8 cellular contexts compared by ENCODE assay signal in genomic region chr9:69027355-69028097, GRCh38. TPM values are rescaled to one million over a fixed set of nuclear protein-coding genes. Genes with fewer than 3 reads are reported as not detected.
DNase-seq lines count a peak whose midpoint lies in the region; ATAC-seq and TF ChIP-seq lines count a peak whose summit lies in the region.

No MANE protein-coding gene starts in this region.

- H3K27me3 Mint-ChIP-seq in activated CD4-positive, alpha-beta memory T cell treated with anti-CD3 and anti-CD28 coated beads, Interleukin-2, amount 10 ng/mL, durations not matched to agents 7 days and 5 days, result peaks cover 4% of the 10 kb centered on the region
- H3K27me3 Mint-ChIP-seq in progenitor cell of endocrine pancreas, result no peaks in the 10 kb centered on the region

- H3K4me3 Mint-ChIP-seq in activated CD4-positive, alpha-beta memory T cell treated with anti-CD3 and anti-CD28 coated beads, Interleukin-2, amount 10 ng/mL, durations not matched to agents 7 days and 5 days, result no peak overlapping the region
- H3K4me3 Mint-ChIP-seq in progenitor cell of endocrine pancreas (ENCODE audit: low read depth), result no peak overlapping the region

- DNase-seq in D341Med (ENCODE audit: low spot score), result peak; percentile 50
- DNase-seq in NCI-H2227 treated with DMSO at 0.1 percent for 48 hours (lab: John Stamatoyannopoulos, UW), result peak; percentile 37
- DNase-seq in activated CD4-positive, alpha-beta memory T cell treated with anti-CD3 and anti-CD28 coated beads, Interleukin-2, amount 10 ng/mL, durations not matched to agents 7 days and 5 days, result peak; percentile 48
- DNase-seq in foreskin melanocyte, result peak; percentile 29
- no peak for DNase-seq in progenitor cell of endocrine pancreas (ENCODE audit: low spot score, unreplicated experiment)
- DNase-seq in amniotic stem cell (lab: John Stamatoyannopoulos, UW), result no peak

- peak overlapping the region; percentile 31 for H3K27ac Mint-ChIP-seq in activated CD4-positive, alpha-beta memory T cell treated with anti-CD3 and anti-CD28 coated beads, Interleukin-2, amount 10 ng/mL, durations not matched to agents 7 days and 5 days
- no peak overlapping the region for H3K27ac Mint-ChIP-seq in progenitor cell of endocrine pancreas

- peak; percentile 83 for TF ChIP-seq CTCF in progenitor cell of endocrine pancreas (IDR thresholded peaks at IDR 0.05; ENCODE audit: unreplicated experiment)

- peaks cover 70% of the 10 kb centered on the region for H3K4me1 Mint-ChIP-seq in activated CD4-positive, alpha-beta memory T cell treated with anti-CD3 and anti-CD28 coated beads, Interleukin-2, amount 10 ng/mL, durations not matched to agents 7 days and 5 days
- H3K4me1 Mint-ChIP-seq in progenitor cell of endocrine pancreas (ENCODE audit: low read depth), result peaks cover 3% of the 10 kb centered on the region

- H3K36me3 Mint-ChIP-seq in activated CD4-positive, alpha-beta memory T cell treated with anti-CD3 and anti-CD28 coated beads, Interleukin-2, amount 10 ng/mL, durations not matched to agents 7 days and 5 days (ENCODE audit: low read depth), result peaks cover 13% of the 10 kb centered on the region
- no peaks in the 10 kb centered on the region for H3K36me3 Mint-ChIP-seq in progenitor cell of endocrine pancreas (ENCODE audit: insufficient read depth)

- CTCF ChIA-PET in activated CD4-positive, alpha-beta memory T cell treated with anti-CD3 and anti-CD28 coated beads, Interleukin-2, amount 10 ng/mL, durations not matched to agents 7 days and 5 days (lab: Charles Lee), result interaction anchor here (1.0 to 3.5 kb wide), 12 partner anchors 8 to 444 kb away, joined by 3 to 32 read pairs (median 5); partner anchors contain the start of gene FXN

- POLR2A ChIA-PET in activated CD4-positive, alpha-beta memory T cell treated with anti-CD3 and anti-CD28 coated beads, Interleukin-2, amount 10 ng/mL, durations not matched to agents 7 days and 5 days (lab: Charles Lee), result interaction anchor here (1.0 to 3.3 kb wide), 4 partner anchors 8 to 55 kb away, joined by 3 to 13 read pairs (median 7); partner anchors contain the start of gene FXN

- H3K9me3 Mint-ChIP-seq in activated CD4-positive, alpha-beta memory T cell treated with anti-CD3 and anti-CD28 coated beads, Interleukin-2, amount 10 ng/mL, durations not matched to agents 7 days and 5 days, result peaks cover 8% of the 10 kb centered on the region
- H3K9me3 Mint-ChIP-seq in progenitor cell of endocrine pancreas (ENCODE audit: low read depth), result peaks cover 7% of the 10 kb centered on the region

- peak; percentile 71 for ATAC-seq in GM19023 (IDR thresholded peaks at IDR 0.05; ENCODE audit: unreplicated experiment)
- ATAC-seq in HG03175 (IDR thresholded peaks at IDR 0.05; ENCODE audit: unreplicated experiment), result peak; percentile 75

RNA-seq across cellular contexts. Expression of gene FXN, which starts 8.0 kb away (rescaled TPM):
- total RNA-seq in activated CD4-positive, alpha-beta memory T cell treated with anti-CD3 and anti-CD28 coated beads, Interleukin-2, amount 10 ng/mL, durations not matched to agents 7 days and 5 days, result 10 to 100 TPM; 21.8 to 22.5 TPM
- 25.7 and 28.6 TPM in 2 replicates for total RNA-seq in progenitor cell of endocrine pancreas

RNA-seq across cellular contexts. Expression of gene PRKACG, which starts 13.6 kb away (rescaled TPM):
- total RNA-seq in activated CD4-positive, alpha-beta memory T cell treated with anti-CD3 and anti-CD28 coated beads, Interleukin-2, amount 10 ng/mL, durations not matched to agents 7 days and 5 days, result not detected
- total RNA-seq in progenitor cell of endocrine pancreas, result not detected in 2 replicates

Comparison
In these comparisons a context has a peak if more than half of its experiments do, and no peak if none do; other contexts are left out.
1. DNase-seq: peak in D341Med (single experiment), NCI-H2227 treated with DMSO at 0.1 percent for 48 hours (single experiment), activated CD4-positive, alpha-beta memory T cell treated with anti-CD3 and anti-CD28 coated beads, Interleukin-2, amount 10 ng/mL, durations not matched to agents 7 days and 5 days (single experiment) and foreskin melanocyte (single experiment); none in progenitor cell of endocrine pancreas (single experiment) and amniotic stem cell (single experiment).